ENCODE assay signal across 8 cellular contexts in genomic region chr3:23805881-23806321, GRCh38. TPM values are rescaled to one million over a fixed set of nuclear protein-coding genes. Genes with fewer than 3 reads are reported as not detected.
DNase-seq lines count a peak whose midpoint lies in the region; ATAC-seq and TF ChIP-seq lines count a peak whose summit lies in the region.

UBE2E1 (plus strand) TSS chr3:23805955; CDS start chr3:23807270, 1,315 bp downstream.

- peak within 1 kb of the TSS; percentile 83 for H3K4me3 Mint-ChIP-seq in activated CD8-positive, alpha-beta memory T cell treated with anti-CD3 and anti-CD28 coated beads, Interleukin-2, amount 10 ng/mL, durations not matched to agents 7 days and 5 days
- peak within 1 kb of the TSS; percentile 91 for H3K4me3 Mint-ChIP-seq in endodermal cell

- peak within 1 kb of the TSS; percentile 87 for H3K4me3 ChIP-seq in endodermal cell (ENCODE audit: low read length)
- H3K4me3 ChIP-seq in mesodermal cell (ENCODE audit: extremely low read depth, insufficient read depth, low read length, poor library complexity, severe bottlenecking) = peak within 1 kb of the TSS; percentile 87

- no peaks in the 10 kb centered on the region for H3K9me3 Mint-ChIP-seq in activated CD8-positive, alpha-beta memory T cell treated with anti-CD3 and anti-CD28 coated beads, Interleukin-2, amount 10 ng/mL, durations not matched to agents 7 days and 5 days (ENCODE audit: low read depth)
- no peaks in the 10 kb centered on the region for H3K9me3 Mint-ChIP-seq in endodermal cell

- H3K4me1 ChIP-seq in endodermal cell (ENCODE audit: control insufficient read depth, insufficient read depth, low read length) (peaks cover 10% of the 10 kb centered on the region), mesodermal cell (ENCODE audit: control insufficient read depth, insufficient read depth, low read length, poor library complexity, severe bottlenecking) (peaks cover 20% of the 10 kb centered on the region)

- WGBS in endodermal cell (ENCODE audit: insufficient coverage in 1 of 2, insufficient read length in 1 of 2), 2 experiments = 0% methylated on average over 49 of the region's 51 CpGs; no CpG with 5 or more reads in 1 of the 2 experiments
- 0 to 1% methylated on average over 13 to 30 of the region's 51 CpGs for WGBS in mesodermal cell (ENCODE audit: insufficient coverage in 2 of 2), 2 experiments

- DNase-seq in ACHN = peak; percentile 67
- DNase-seq in NOMO-1 (lab: John Stamatoyannopoulos, UW; ENCODE audit: unreplicated experiment in 2 of 2) = peak; percentile 66 to 81
- peak; percentile 83 for DNase-seq in activated CD8-positive, alpha-beta memory T cell treated with anti-CD3 and anti-CD28 coated beads, Interleukin-2, amount 10 ng/mL, durations not matched to agents 7 days and 5 days
- DNase-seq in endodermal cell = no peak
- peak; percentile 52 for DNase-seq in stimulated activated CD8-positive, alpha-beta memory T cell treated with anti-CD3 and anti-CD28 coated beads, Interleukin-4, amount 100 ng/mL, for 24 hours (ENCODE audit: low read depth)

- peaks cover 38% of the 10 kb centered on the region for H3K4me1 Mint-ChIP-seq in activated CD8-positive, alpha-beta memory T cell treated with anti-CD3 and anti-CD28 coated beads, Interleukin-2, amount 10 ng/mL, durations not matched to agents 7 days and 5 days
- peaks cover 39% of the 10 kb centered on the region for H3K4me1 Mint-ChIP-seq in endodermal cell

- in situ Hi-C loops in ACHN (cut with HindIII; ENCODE audit: low pct_ligation_motif_present, low pct_unique_long_range_greater_than_20kb, low sequenced_read_pairs) = no loop called here

- H3K9ac ChIP-seq in endodermal cell (ENCODE audit: extremely low read depth, low read length, poor library complexity, severe bottlenecking) = peak within 1 kb of the TSS; percentile 48

- H3K27ac Mint-ChIP-seq in activated CD8-positive, alpha-beta memory T cell treated with anti-CD3 and anti-CD28 coated beads, Interleukin-2, amount 10 ng/mL, durations not matched to agents 7 days and 5 days = peak within 1 kb of the TSS; percentile 89
- H3K27ac Mint-ChIP-seq in endodermal cell = peak within 1 kb of the TSS; percentile 90

- TF ChIP-seq CTCF in endodermal cell (conservative IDR thresholded peaks at IDR 0.05) = no peak

- peaks cover 15% of the 10 kb centered on the region for H3K36me3 ChIP-seq in endodermal cell (ENCODE audit: control insufficient read depth, insufficient read depth, low read length)
- H3K36me3 ChIP-seq in mesodermal cell (ENCODE audit: control insufficient read depth, insufficient read depth, low read length) = peaks cover 16% of the 10 kb centered on the region

- peaks cover 33% of the 10 kb centered on the region for H3K27me3 Mint-ChIP-seq in activated CD8-positive, alpha-beta memory T cell treated with anti-CD3 and anti-CD28 coated beads, Interleukin-2, amount 10 ng/mL, durations not matched to agents 7 days and 5 days
- peaks cover 3% of the 10 kb centered on the region for H3K27me3 Mint-ChIP-seq in endodermal cell (ENCODE audit: insufficient read depth)

- ATAC-seq in GM18517 (IDR thresholded peaks at IDR 0.05; ENCODE audit: unreplicated experiment) (peak; percentile 49), HG03025 (IDR thresholded peaks at IDR 0.05; ENCODE audit: low FRiP score, unreplicated experiment) (peak; percentile 62)
- ATAC-seq in activated CD8-positive, alpha-beta memory T cell treated with anti-CD3 and anti-CD28 coated beads, Interleukin-2, amount 10 ng/mL, durations not matched to agents 7 days and 5 days = peak; percentile 82

- CTCF ChIA-PET in activated CD8-positive, alpha-beta memory T cell treated with anti-CD3 and anti-CD28 coated beads, Interleukin-2, amount 10 ng/mL, durations not matched to agents 7 days and 5 days (lab: Charles Lee) = no interaction called here

- H3K9me3 ChIP-seq in endodermal cell (ENCODE audit: control insufficient read depth, low read length) (no peaks in the 10 kb centered on the region), mesodermal cell (ENCODE audit: control insufficient read depth, low read length) (no peaks in the 10 kb centered on the region)

- H3K36me3 Mint-ChIP-seq in activated CD8-positive, alpha-beta memory T cell treated with anti-CD3 and anti-CD28 coated beads, Interleukin-2, amount 10 ng/mL, durations not matched to agents 7 days and 5 days = peaks cover 23% of the 10 kb centered on the region
- peaks cover 13% of the 10 kb centered on the region for H3K36me3 Mint-ChIP-seq in endodermal cell (ENCODE audit: low read depth)

- H3K27me3 ChIP-seq in endodermal cell (ENCODE audit: control insufficient read depth, insufficient read depth, low read length, poor library complexity, severe bottlenecking) = no peaks in the 10 kb centered on the region

- H3K27ac ChIP-seq in endodermal cell (ENCODE audit: low read depth, low read length) (peak within 1 kb of the TSS; percentile 39), mesodermal cell (ENCODE audit: low read depth, low read length, severe bottlenecking) (peak within 1 kb of the TSS; percentile 49)

RNA-seq across cellular contexts. Expression of gene UBE2E1, which starts in this region (rescaled TPM):
- 10 to 100 TPM; 55.6 to 58.5 TPM for total RNA-seq in activated CD8-positive, alpha-beta memory T cell treated with anti-CD3 and anti-CD28 coated beads, Interleukin-2, amount 10 ng/mL, durations not matched to agents 7 days and 5 days
- total RNA-seq in endodermal cell = 100 to 1,000 TPM; 112 to 120 TPM
- 156 TPM for polyA plus RNA-seq in endodermal cell (2013, experiment 1 of 2)
- polyA plus RNA-seq in endodermal cell (2013, experiment 2 of 2) = 143 TPM
- 162 TPM for polyA plus RNA-seq in mesodermal cell (2013, experiment 1 of 2)
- 155 TPM for polyA plus RNA-seq in mesodermal cell (2013, experiment 2 of 2)
